Comparison of ENCODE assay signal across 1 cellular context in genomic region chr12:123444396-123445026, GRCh38.
TF ChIP-seq lines count a peak whose summit lies in the region.

No MANE protein-coding gene starts in this region.

TF ChIP-seq in GM12878, 131 proteins besides CTCF, POLR2A, EP300 and RAD21:
- TF ChIP-seq BHLHE40 (IDR thresholded peaks at IDR 0.05; ENCODE audit: borderline replicate concordance in 1 of 2, low read depth in 2 of 2, low read length in 1 of 2) (no peak), SMARCA5 (IDR thresholded peaks at IDR 0.05) (no peak), ESRRA (IDR thresholded peaks at IDR 0.05; ENCODE audit: low read length) (no peak), GABPA (IDR thresholded peaks at IDR 0.05; ENCODE audit: low read depth) (no peak), JUNB (IDR thresholded peaks at IDR 0.05) (no peak), ZBED1 (IDR thresholded peaks at IDR 0.05; ENCODE audit: borderline replicate concordance) (no peak), REST (IDR thresholded peaks at IDR 0.05; ENCODE audit: low read depth, low read length) (no peak), BCL3 (IDR thresholded peaks at IDR 0.05; ENCODE audit: borderline replicate concordance, insufficient read depth, low read depth, low read length, poor library complexity, severe bottlenecking) (no peak), NFYA (IDR thresholded peaks at IDR 0.05; ENCODE audit: borderline replicate concordance, low read depth, low read length) (no peak), NR2C1 (IDR thresholded peaks at IDR 0.05) (no peak), ZNF274 (IDR thresholded peaks at IDR 0.05; ENCODE audit: insufficient read depth, insufficient read length) (no peak), CHD4 (IDR thresholded peaks at IDR 0.05) (no peak)
- TF ChIP-seq, protein P1, sequence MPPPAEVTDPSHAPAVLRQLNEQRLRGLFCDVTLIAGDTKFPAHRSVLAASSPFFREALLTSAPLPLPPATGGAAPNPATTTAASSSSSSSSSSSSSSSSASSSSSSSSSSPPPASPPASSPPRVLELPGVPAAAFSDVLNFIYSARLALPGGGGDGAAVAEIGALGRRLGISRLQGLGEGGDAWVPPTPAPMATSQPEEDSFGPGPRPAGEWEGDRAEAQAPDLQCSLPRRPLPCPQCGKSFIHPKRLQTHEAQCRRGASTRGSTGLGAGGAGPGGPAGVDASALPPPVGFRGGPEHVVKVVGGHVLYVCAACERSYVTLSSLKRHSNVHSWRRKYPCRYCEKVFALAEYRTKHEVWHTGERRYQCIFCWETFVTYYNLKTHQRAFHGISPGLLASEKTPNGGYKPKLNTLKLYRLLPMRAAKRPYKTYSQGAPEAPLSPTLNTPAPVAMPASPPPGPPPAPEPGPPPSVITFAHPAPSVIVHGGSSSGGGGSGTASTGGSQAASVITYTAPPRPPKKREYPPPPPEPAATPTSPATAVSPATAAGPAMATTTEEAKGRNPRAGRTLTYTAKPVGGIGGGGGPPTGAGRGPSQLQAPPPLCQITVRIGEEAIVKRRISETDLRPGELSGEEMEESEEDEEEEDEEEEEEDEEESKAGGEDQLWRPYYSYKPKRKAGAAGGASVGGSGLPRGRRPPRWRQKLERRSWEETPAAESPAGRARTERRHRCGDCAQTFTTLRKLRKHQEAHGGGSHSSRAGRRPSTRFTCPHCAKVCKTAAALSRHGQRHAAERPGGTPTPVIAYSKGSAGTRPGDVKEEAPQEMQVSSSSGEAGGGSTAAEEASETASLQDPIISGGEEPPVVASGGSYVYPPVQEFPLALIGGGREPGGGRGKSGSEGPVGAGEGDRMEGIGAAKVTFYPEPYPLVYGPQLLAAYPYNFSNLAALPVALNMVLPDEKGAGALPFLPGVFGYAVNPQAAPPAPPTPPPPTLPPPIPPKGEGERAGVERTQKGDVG (CRISPR knock-in tag; IDR thresholded peaks at IDR 0.05), result no peak
- TF ChIP-seq, protein P2, sequence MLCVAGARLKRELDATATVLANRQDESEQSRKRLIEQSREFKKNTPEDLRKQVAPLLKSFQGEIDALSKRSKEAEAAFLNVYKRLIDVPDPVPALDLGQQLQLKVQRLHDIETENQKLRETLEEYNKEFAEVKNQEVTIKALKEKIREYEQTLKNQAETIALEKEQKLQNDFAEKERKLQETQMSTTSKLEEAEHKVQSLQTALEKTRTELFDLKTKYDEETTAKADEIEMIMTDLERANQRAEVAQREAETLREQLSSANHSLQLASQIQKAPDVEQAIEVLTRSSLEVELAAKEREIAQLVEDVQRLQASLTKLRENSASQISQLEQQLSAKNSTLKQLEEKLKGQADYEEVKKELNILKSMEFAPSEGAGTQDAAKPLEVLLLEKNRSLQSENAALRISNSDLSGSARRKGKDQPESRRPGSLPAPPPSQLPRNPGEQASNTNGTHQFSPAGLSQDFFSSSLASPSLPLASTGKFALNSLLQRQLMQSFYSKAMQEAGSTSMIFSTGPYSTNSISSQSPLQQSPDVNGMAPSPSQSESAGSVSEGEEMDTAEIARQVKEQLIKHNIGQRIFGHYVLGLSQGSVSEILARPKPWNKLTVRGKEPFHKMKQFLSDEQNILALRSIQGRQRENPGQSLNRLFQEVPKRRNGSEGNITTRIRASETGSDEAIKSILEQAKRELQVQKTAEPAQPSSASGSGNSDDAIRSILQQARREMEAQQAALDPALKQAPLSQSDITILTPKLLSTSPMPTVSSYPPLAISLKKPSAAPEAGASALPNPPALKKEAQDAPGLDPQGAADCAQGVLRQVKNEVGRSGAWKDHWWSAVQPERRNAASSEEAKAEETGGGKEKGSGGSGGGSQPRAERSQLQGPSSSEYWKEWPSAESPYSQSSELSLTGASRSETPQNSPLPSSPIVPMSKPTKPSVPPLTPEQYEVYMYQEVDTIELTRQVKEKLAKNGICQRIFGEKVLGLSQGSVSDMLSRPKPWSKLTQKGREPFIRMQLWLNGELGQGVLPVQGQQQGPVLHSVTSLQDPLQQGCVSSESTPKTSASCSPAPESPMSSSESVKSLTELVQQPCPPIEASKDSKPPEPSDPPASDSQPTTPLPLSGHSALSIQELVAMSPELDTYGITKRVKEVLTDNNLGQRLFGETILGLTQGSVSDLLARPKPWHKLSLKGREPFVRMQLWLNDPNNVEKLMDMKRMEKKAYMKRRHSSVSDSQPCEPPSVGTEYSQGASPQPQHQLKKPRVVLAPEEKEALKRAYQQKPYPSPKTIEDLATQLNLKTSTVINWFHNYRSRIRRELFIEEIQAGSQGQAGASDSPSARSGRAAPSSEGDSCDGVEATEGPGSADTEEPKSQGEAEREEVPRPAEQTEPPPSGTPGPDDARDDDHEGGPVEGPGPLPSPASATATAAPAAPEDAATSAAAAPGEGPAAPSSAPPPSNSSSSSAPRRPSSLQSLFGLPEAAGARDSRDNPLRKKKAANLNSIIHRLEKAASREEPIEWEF (IDR thresholded peaks at IDR 0.05; ENCODE audit: insufficient replicate concordance, low read depth, low read length), result no peak
